ENCODE assay signal across 8 cellular contexts in genomic region chr7:44573464-44574285, GRCh38. TPM values are rescaled to one million over a fixed set of nuclear protein-coding genes. Genes with fewer than 3 reads are reported as not detected.
DNase-seq lines count a peak whose midpoint lies in the region; ATAC-seq and TF ChIP-seq lines count a peak whose summit lies in the region.

A gene with protein sequence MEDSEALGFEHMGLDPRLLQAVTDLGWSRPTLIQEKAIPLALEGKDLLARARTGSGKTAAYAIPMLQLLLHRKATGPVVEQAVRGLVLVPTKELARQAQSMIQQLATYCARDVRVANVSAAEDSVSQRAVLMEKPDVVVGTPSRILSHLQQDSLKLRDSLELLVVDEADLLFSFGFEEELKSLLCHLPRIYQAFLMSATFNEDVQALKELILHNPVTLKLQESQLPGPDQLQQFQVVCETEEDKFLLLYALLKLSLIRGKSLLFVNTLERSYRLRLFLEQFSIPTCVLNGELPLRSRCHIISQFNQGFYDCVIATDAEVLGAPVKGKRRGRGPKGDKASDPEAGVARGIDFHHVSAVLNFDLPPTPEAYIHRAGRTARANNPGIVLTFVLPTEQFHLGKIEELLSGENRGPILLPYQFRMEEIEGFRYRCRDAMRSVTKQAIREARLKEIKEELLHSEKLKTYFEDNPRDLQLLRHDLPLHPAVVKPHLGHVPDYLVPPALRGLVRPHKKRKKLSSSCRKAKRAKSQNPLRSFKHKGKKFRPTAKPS (minus strand): TSS chr7:44573908. CDS start chr7:44573895, 13 bp downstream.

- H3K27ac ChIP-seq in angular gyrus (ENCODE audit: low read depth, low read length): peak within 1 kb of the TSS; percentile 61
- peak within 1 kb of the TSS; percentile 89 for H3K27ac ChIP-seq in right cardiac atrium (ENCODE audit: low read length)
- peak within 1 kb of the TSS; percentile 81 to 91 for H3K27ac ChIP-seq in uterus

- DNase-seq in NCI-H187 (lab: John Stamatoyannopoulos, UW): peak; percentile 82 to 85
- DNase-seq in T-helper 2 cell: peak; percentile 80 to 97 (median 86)
- peak; percentile 97 to 98 (median 98) for DNase-seq in right cardiac atrium
- peak; percentile 84 for DNase-seq in pulmonary artery endothelial cell (ENCODE audit: low read depth, low spot score)
- peak; percentile 92 to 94 for DNase-seq in uterus

- TF ChIP-seq CTCF in uterus (IDR thresholded peaks at IDR 0.05): peak in 1 of 4 experiments; percentile 8

- H3K27me3 ChIP-seq in right cardiac atrium (ENCODE audit: control insufficient read depth, insufficient read depth) (no peaks in the 10 kb centered on the region), uterus (no peaks in the 10 kb centered on the region)

- ATAC-seq in GM18498 (IDR thresholded peaks at IDR 0.05; ENCODE audit: unreplicated experiment) (peak; percentile 95), HG02938 (IDR thresholded peaks at IDR 0.05; ENCODE audit: unreplicated experiment) (peak; percentile 91), right cardiac atrium (peak; percentile 97 to 98)

- under 1% methylated on average over 74 of the region's 74 CpGs for WGBS in right cardiac atrium

- H3K9me3 ChIP-seq in right cardiac atrium (ENCODE audit: control insufficient read depth, low read length) (no peaks in the 10 kb centered on the region), uterus (no peaks in the 10 kb centered on the region)

- peak; percentile 77 to 86 for TF ChIP-seq POLR2A in uterus (IDR thresholded peaks at IDR 0.05)

- H3K36me3 ChIP-seq in uterus: no peaks in the 10 kb centered on the region

- H3K4me1 ChIP-seq in right cardiac atrium (ENCODE audit: control insufficient read depth, insufficient read depth, low read length): peaks cover 8% of the 10 kb centered on the region
- peaks cover 0 to 6% of the 10 kb centered on the region in 2 donors for H3K4me1 ChIP-seq in uterus

- intact Hi-C loops in right cardiac atrium (cut with DNase I) (no loop called here), uterus (cut with DNase I; ENCODE audit: low total_unique reads) (loop anchor here (10.0 kb wide), 1 partner anchor 411 kb away; no protein-coding TSS in a partner anchor)

- peak within 1 kb of the TSS; percentile 63 for H3K4me3 ChIP-seq in right cardiac atrium (ENCODE audit: low read length)
- peak within 1 kb of the TSS; percentile 87 to 99 for H3K4me3 ChIP-seq in uterus

RNA-seq across cellular contexts. Expression of the gene that starts here (rescaled TPM):
- 10 to 100 TPM; 23.4 to 35.5 (median 28.2) TPM for total RNA-seq in right cardiac atrium
- 24.1 TPM for polyA plus RNA-seq in right cardiac atrium
- total RNA-seq in pulmonary artery endothelial cell: 68.5 and 73.3 TPM in 2 replicates
- 10 to 100 TPM; 35.9 to 75.8 (median 45.2) TPM for total RNA-seq in uterus

Comparison
In these comparisons a context has a peak if more than half of its experiments do, and no peak if none do; other contexts are left out.
1. Peak in every context shown above with its lines: DNase-seq, ATAC-seq, H3K4me3 ChIP-seq and H3K27ac ChIP-seq.